15 cellular contexts compared by ENCODE assay signal in the genomic region with DNA sequence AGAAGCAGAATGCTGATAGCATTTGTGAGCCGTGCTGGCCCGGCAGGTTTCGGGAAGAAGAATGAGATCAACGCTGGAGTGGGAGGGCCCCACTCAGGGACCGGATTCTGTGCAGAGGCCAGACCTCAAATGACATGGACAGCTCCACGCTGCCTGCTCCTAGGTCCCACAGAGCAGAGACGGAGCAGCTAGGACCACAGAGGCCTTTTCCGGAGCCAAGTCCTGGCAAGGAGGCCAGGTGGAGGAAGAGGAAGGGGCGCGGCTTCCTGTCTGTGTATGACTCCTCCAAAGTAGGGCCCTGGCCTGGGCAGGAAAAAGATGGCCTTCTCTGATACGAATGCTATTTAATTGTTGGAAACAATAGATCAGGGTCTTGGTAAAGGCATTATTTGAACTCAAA.
A peak's percentile ranks its signal among the peaks of the same experiment; 100 is the strongest.
DNase-seq lines count a peak whose midpoint lies in the region; ATAC-seq and TF ChIP-seq lines count a peak whose summit lies in the region.
"Had no signal": no experiment of that assay in that cellular context is flagged by ENCODE, and none has a peak within 500 bp of the region (broad histone marks: within the 10 kb centered on the region; RNA-seq: fewer than 3 reads in every experiment).

No MANE protein-coding gene starts in this region.

- no peaks in the 10 kb centered on the region for H3F3A ChIP-seq in PC-3 (ENCODE audit: low read length, unreplicated experiment)

- H3K27ac ChIP-seq in PC-3 (ENCODE audit: low read length) (no peak overlapping the region), esophagus squamous epithelium (peak overlapping the region in 3 of 4 donors; percentile 62 to 78 (median 73)), lung (ENCODE audit: low read depth in 1 of 2, low read length in 1 of 2) (no peak overlapping the region), stomach smooth muscle (ENCODE audit: low read length) (peak overlapping the region; percentile 69)
- H3K27ac ChIP-seq: KMS-11 had no signal

- H3K79me2 ChIP-seq in PC-3 (ENCODE audit: low read length), result no peaks in the 10 kb centered on the region

- TF ChIP-seq CTCF in PC-3 (conservative IDR thresholded peaks at IDR 0.05; ENCODE audit: low read depth, low read length) (no peak), esophagus squamous epithelium (IDR thresholded peaks at IDR 0.05) (no peak), lung (IDR thresholded peaks at IDR 0.05; ENCODE audit: control extremely low read depth, extremely low read depth) (no peak)

- CTCF ChIA-PET in PC-3 (lab: Charles Lee), result no interaction called here

- H3K9me2 ChIP-seq in PC-3 (replicated peaks; ENCODE audit: low read length), result no peaks in the 10 kb centered on the region

- ATAC-seq in PC-3 (peak; percentile 33; the same call in 1 of the 2 replicates), lung (ENCODE audit: insufficient read depth, low FRiP score) (peak; percentile 22)
- ATAC-seq: stimulated activated memory B cell treated with anti-CD40 and anti-IgM and Interleukin-4, amounts not matched to agents 10 μg/mL and 1 μg/mL and 100 μg/mL, for 72 hours had no signal

- H3K4me2 ChIP-seq in PC-3 (ENCODE audit: low read length), result no peak overlapping the region
- H3K4me2 ChIP-seq: KMS-11 had no signal

- H3K4me1 ChIP-seq in PC-3 (ENCODE audit: insufficient read depth, low read length) (peaks cover 6% of the 10 kb centered on the region), esophagus squamous epithelium (peaks cover 7 to 18% (median 8%) of the 10 kb centered on the region in 3 donors), lung (ENCODE audit: control insufficient read depth in 2 of 2, insufficient read depth in 2 of 2, low read length in 2 of 2) (peaks cover 0 to 19% of the 10 kb centered on the region in 2 donors), stomach smooth muscle (ENCODE audit: control insufficient read depth, insufficient read depth, low read length) (peaks cover 15% of the 10 kb centered on the region)
- H3K4me1 ChIP-seq: BE2C had no signal

- H3K27me3 ChIP-seq in PC-3 (ENCODE audit: low read length) (no peaks in the 10 kb centered on the region), esophagus squamous epithelium (no peaks in the 10 kb centered on the region), lung (ENCODE audit: control insufficient read depth, insufficient read depth) (no peaks in the 10 kb centered on the region), stomach smooth muscle (ENCODE audit: control insufficient read depth in 1 of 2, insufficient read depth in 2 of 2, low read length in 2 of 2) (no peaks in the 10 kb centered on the region)
- H3K27me3 ChIP-seq: BE2C had no signal

- no peak overlapping the region for H3K9ac ChIP-seq in PC-3 (ENCODE audit: low read length)
- peak overlapping the region in 1 of 2 donors; percentile 6 for H3K9ac ChIP-seq in stomach smooth muscle (ENCODE audit: low read length in 2 of 2)
- H3K9ac ChIP-seq: KMS-11 had no signal

- intact Hi-C loops in PC-3 (cut with micrococcal nuclease) (no loop called here), esophagus squamous epithelium (cut with DNase I) (no loop called here)

- DNase-seq in PC-3, result no peak
- peak; percentile 5 for DNase-seq in esophagus squamous epithelium (lab: John Stamatoyannopoulos, UW)
- DNase-seq in lung (ENCODE audit: low spot score), result peak; percentile 49
- DNase-seq in C1 segment of cervical spinal cord (lab: John Stamatoyannopoulos, UW), result no peak
- no peak for DNase-seq in retina
- no peak for DNase-seq in SIG-M5 treated with dmso at 0.1 percent for 504 hours (lab: John Stamatoyannopoulos, UW; ENCODE audit: unreplicated experiment)
- DNase-seq in NCI-H345 treated with DMSO at 0.1 percent for 48 hours (lab: John Stamatoyannopoulos, UW; ENCODE audit: unreplicated experiment), result no peak
- DNase-seq: BE2C, NCI-H187 treated with DMSO at 0.1 percent for 48 hours, NCI-H774, SHP77 treated with DMSO at 0.1 percent for 48 hours had no signal

- H2AFZ ChIP-seq in PC-3 (ENCODE audit: low read length), result no peak overlapping the region

- H3K9me3 ChIP-seq in PC-3 (ENCODE audit: low read length) (no peaks in the 10 kb centered on the region), esophagus squamous epithelium (no peaks in the 10 kb centered on the region), lung (ENCODE audit: control insufficient read depth in 2 of 2, insufficient read depth in 1 of 2, low read length in 1 of 2) (no peaks in the 10 kb centered on the region), stomach smooth muscle (ENCODE audit: control insufficient read depth in 2 of 2, low read length in 2 of 2) (no peaks in the 10 kb centered on the region)
- H3K9me3 ChIP-seq: BE2C had no signal

- TF ChIP-seq POLR2A in esophagus squamous epithelium (IDR thresholded peaks at IDR 0.05), result no peak

- H4K20me1 ChIP-seq in PC-3 (ENCODE audit: low read length), result no peaks in the 10 kb centered on the region

- H3K4me3 ChIP-seq in PC-3 (ENCODE audit: low read length) (no peak overlapping the region), esophagus squamous epithelium (no peak overlapping the region), lung (no peak overlapping the region), stomach smooth muscle (ENCODE audit: low read length in 2 of 2) (peak overlapping the region in 1 of 2 donors; percentile 40)
- H3K4me3 ChIP-seq: coronary artery had no signal

- H3K36me3 ChIP-seq in PC-3 (ENCODE audit: low read depth, low read length) (no peaks in the 10 kb centered on the region), esophagus squamous epithelium (no peaks in the 10 kb centered on the region), lung (ENCODE audit: control insufficient read depth in 2 of 2, insufficient read depth in 2 of 2, low read length in 2 of 2) (no peaks in the 10 kb centered on the region), stomach smooth muscle (ENCODE audit: control insufficient read depth in 2 of 2, insufficient read depth in 2 of 2, low read length in 2 of 2) (no peaks in the 10 kb centered on the region)
- H3K36me3 ChIP-seq: BE2C had no signal

- BruUV-seq in PC-3 (replicated peaks; lab: Mats Ljungman, UMichigan), result no TSS peak

- 19 to 25% methylated on average over 10 to 11 of the region's 11 CpGs for WGBS in esophagus squamous epithelium, 2 donors
- 13 to 22% methylated on average over 11 of the region's 11 CpGs for WGBS in lung, 2 donors

- POLR2A ChIA-PET in PC-3 (lab: Charles Lee; ENCODE audit: unreplicated experiment), result no interaction called here

Comparison
In these comparisons a context has a peak if more than half of its experiments do, and no peak if none do; other contexts are left out.
1. DNase-seq: peak in esophagus squamous epithelium (single experiment) and lung (single experiment); none in PC-3 (single experiment), C1 segment of cervical spinal cord (0 of 14), retina (single experiment), SIG-M5 treated with dmso at 0.1 percent for 504 hours (single experiment) and NCI-H345 treated with DMSO at 0.1 percent for 48 hours (single experiment).
2. H3K27ac ChIP-seq: peak in esophagus squamous epithelium (3 of 4) and stomach smooth muscle (single experiment); none in PC-3 (single experiment) and lung (0 of 2).